1 cellular context compared by ENCODE assay signal in genomic region chrX:475926-476723, GRCh38.
TF ChIP-seq lines count a peak whose summit lies in the region.

No MANE protein-coding gene starts in this region.

TF ChIP-seq in K562, 482 proteins besides CTCF, POLR2A, EP300 and RAD21 (continued from another document):
- TF ChIP-seq HEY1 (CRISPR knock-in tag; IDR thresholded peaks at IDR 0.05; ENCODE audit: borderline replicate concordance) = no peak
- TF ChIP-seq KLF16 (IDR thresholded peaks at IDR 0.05) = no peak
- peak; percentile 94 for TF ChIP-seq NR2C2 (CRISPR knock-in tag; IDR thresholded peaks at IDR 0.05)
- peak; percentile 88 for TF ChIP-seq NR2C2 (tag; IDR thresholded peaks at IDR 0.05)
- TF ChIP-seq JUN (IDR thresholded peaks at IDR 0.05; ENCODE audit: borderline replicate concordance, low read depth, low read length) = 0 out of 2 replicates have a peak, but pooled peaks have one; percentile 28
- TF ChIP-seq JUN (CRISPR knock-in tag; IDR thresholded peaks at IDR 0.05; ENCODE audit: borderline replicate concordance) = no peak
- TF ChIP-seq CREB5 (CRISPR knock-in tag; IDR thresholded peaks at IDR 0.05) = no peak
- peak; percentile 72 for TF ChIP-seq FOSL1 (tag; conservative IDR thresholded peaks at IDR 0.05)
- no peak for TF ChIP-seq KLF1 (tag; IDR thresholded peaks at IDR 0.05)
- TF ChIP-seq RERE (CRISPR knock-in tag; IDR thresholded peaks at IDR 0.05; ENCODE audit: borderline replicate concordance) = no peak
- 0 out of 2 replicates have a peak, but pooled peaks have one; percentile 32 for TF ChIP-seq CXXC5 (CRISPR knock-in tag; IDR thresholded peaks at IDR 0.05)
- no peak for TF ChIP-seq TAF9B (IDR thresholded peaks at IDR 0.05; ENCODE audit: partially characterized antibody)
- peak; percentile 77 for TF ChIP-seq JUND (IDR thresholded peaks at IDR 0.05; ENCODE audit: borderline replicate concordance, low read depth, low read length)
- peak; percentile 38; the same call in 1 of the 3 replicates for TF ChIP-seq JUND (tag; IDR thresholded peaks at IDR 0.05; ENCODE audit: borderline replicate concordance, low read depth, low read length)
- TF ChIP-seq, protein P1, sequence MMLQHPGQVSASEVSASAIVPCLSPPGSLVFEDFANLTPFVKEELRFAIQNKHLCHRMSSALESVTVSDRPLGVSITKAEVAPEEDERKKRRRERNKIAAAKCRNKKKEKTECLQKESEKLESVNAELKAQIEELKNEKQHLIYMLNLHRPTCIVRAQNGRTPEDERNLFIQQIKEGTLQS (IDR thresholded peaks at IDR 0.05) = peak; percentile 43; the same call in 1 of the 2 replicates
- TF ChIP-seq, protein P1 (CRISPR knock-in tag; conservative IDR thresholded peaks at IDR 0.05) = no peak
- no peak for TF ChIP-seq SMARCB1 (IDR thresholded peaks at IDR 0.05; ENCODE audit: insufficient read length, low read depth)
